ENCODE assay signal across 8 cellular contexts in the genomic region with DNA sequence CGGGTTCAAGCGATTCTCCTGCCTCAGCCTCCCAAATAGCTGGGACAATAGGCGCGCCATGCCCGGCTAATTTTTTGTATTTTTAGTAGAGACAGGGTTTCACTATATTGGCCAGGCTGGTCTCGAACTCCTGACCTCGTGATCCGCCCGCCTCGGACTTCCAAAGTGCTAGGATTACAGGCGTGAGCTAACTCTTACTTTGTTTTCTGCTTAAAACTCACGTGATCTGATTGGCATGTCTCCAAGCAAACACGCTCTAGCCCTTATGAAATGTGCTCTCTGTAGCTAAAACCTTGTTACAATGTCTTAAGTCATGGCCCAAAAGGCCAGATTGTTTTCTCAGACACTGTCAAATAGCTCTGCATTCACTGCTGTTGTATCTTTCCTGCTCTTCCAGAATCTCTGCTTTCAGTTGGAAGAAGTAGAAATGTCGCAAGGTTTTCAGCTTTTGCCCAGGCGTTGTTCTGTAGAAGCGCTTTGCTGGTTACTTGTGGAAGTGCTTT. TPM values are rescaled to one million over a fixed set of nuclear protein-coding genes. Genes with fewer than 3 reads are reported as not detected.
DNase-seq lines count a peak whose midpoint lies in the region; ATAC-seq lines count a peak whose summit lies in the region.

No MANE protein-coding gene starts in this region.

- peak overlapping the region; percentile 58 for H3K4me3 ChIP-seq in right cardiac atrium (ENCODE audit: low read length)

- H3K27ac Mint-ChIP-seq in activated naive CD8-positive, alpha-beta T cell treated with anti-CD3 and anti-CD28 coated beads for 36 hours, result no peak overlapping the region
- no peak overlapping the region for H3K27ac Mint-ChIP-seq in stimulated activated naive CD8-positive, alpha-beta T cell treated with anti-CD3 and anti-CD28 coated beads, Interleukin-15, amount 100 ng/mL, for 72 hours

- H3K4me1 Mint-ChIP-seq in activated naive CD8-positive, alpha-beta T cell treated with anti-CD3 and anti-CD28 coated beads for 36 hours, result peaks cover 14% of the 10 kb centered on the region
- H3K4me1 Mint-ChIP-seq in stimulated activated naive CD8-positive, alpha-beta T cell treated with anti-CD3 and anti-CD28 coated beads, Interleukin-15, amount 100 ng/mL, for 72 hours, result peaks cover 16% of the 10 kb centered on the region

- DNase-seq in DMS53 (lab: John Stamatoyannopoulos, UW), result peak; percentile 22
- no peak for DNase-seq in DMS53 treated with DMSO at 0.1 percent for 48 hours (lab: John Stamatoyannopoulos, UW; ENCODE audit: unreplicated experiment)
- no peak for DNase-seq in activated naive CD8-positive, alpha-beta T cell treated with anti-CD3 and anti-CD28 coated beads for 36 hours
- DNase-seq in right cardiac atrium, result peak in 2 of 3 donors; percentile 18 to 53
- no peak for DNase-seq in stimulated activated naive CD8-positive, alpha-beta T cell treated with anti-CD3 and anti-CD28 coated beads, Interleukin-15, amount 100 ng/mL, for 72 hours
- no peak for DNase-seq in GM19240 (ENCODE audit: insufficient read length, low spot score)
- no peak for DNase-seq in iPS-NIHi7 (ENCODE audit: extremely low spot score)
- DNase-seq in NCI-H226, result no peak

- H3K4me1 ChIP-seq in right cardiac atrium (ENCODE audit: control insufficient read depth, insufficient read depth, low read length), result no peaks in the 10 kb centered on the region

- H3K27ac ChIP-seq in right cardiac atrium (ENCODE audit: low read length), result no peak overlapping the region

- no peaks in the 10 kb centered on the region for H3K27me3 Mint-ChIP-seq in activated naive CD8-positive, alpha-beta T cell treated with anti-CD3 and anti-CD28 coated beads for 36 hours
- no peaks in the 10 kb centered on the region for H3K27me3 Mint-ChIP-seq in stimulated activated naive CD8-positive, alpha-beta T cell treated with anti-CD3 and anti-CD28 coated beads, Interleukin-15, amount 100 ng/mL, for 72 hours

- H3K9me3 Mint-ChIP-seq in activated naive CD8-positive, alpha-beta T cell treated with anti-CD3 and anti-CD28 coated beads for 36 hours, result no peaks in the 10 kb centered on the region
- H3K9me3 Mint-ChIP-seq in stimulated activated naive CD8-positive, alpha-beta T cell treated with anti-CD3 and anti-CD28 coated beads, Interleukin-15, amount 100 ng/mL, for 72 hours, result no peaks in the 10 kb centered on the region

- no peaks in the 10 kb centered on the region for H3K9me3 ChIP-seq in right cardiac atrium (ENCODE audit: control insufficient read depth, low read length)

- H3K4me3 Mint-ChIP-seq in activated naive CD8-positive, alpha-beta T cell treated with anti-CD3 and anti-CD28 coated beads for 36 hours, result peak overlapping the region; percentile 83
- peak overlapping the region; percentile 85 to 91 for H3K4me3 Mint-ChIP-seq in stimulated activated naive CD8-positive, alpha-beta T cell treated with anti-CD3 and anti-CD28 coated beads, Interleukin-15, amount 100 ng/mL, for 72 hours

- peak; percentile 40 to 57 for ATAC-seq in right cardiac atrium
- ATAC-seq in stimulated activated naive CD8-positive, alpha-beta T cell treated with anti-CD3 and anti-CD28 coated beads, Interleukin-15, amount 100 ng/mL, for 72 hours, result no peak

- no peaks in the 10 kb centered on the region for H3K27me3 ChIP-seq in right cardiac atrium (ENCODE audit: control insufficient read depth, insufficient read depth)

- WGBS in right cardiac atrium, result 49% methylated on average over 16 of the region's 16 CpGs

- intact Hi-C loops in right cardiac atrium (cut with DNase I), result no loop called here

- peaks cover 3% of the 10 kb centered on the region for H3K36me3 Mint-ChIP-seq in activated naive CD8-positive, alpha-beta T cell treated with anti-CD3 and anti-CD28 coated beads for 36 hours

RNA-seq across cellular contexts. Expression of gene OGT, which starts 39.7 kb away (rescaled TPM):
- 100 to 1,000 TPM; 233 to 244 TPM for total RNA-seq in activated naive CD8-positive, alpha-beta T cell treated with anti-CD3 and anti-CD28 coated beads for 36 hours
- total RNA-seq in right cardiac atrium, result 10 to 100 TPM; 67.8 to 94.4 (median 81.4) TPM
- polyA plus RNA-seq in right cardiac atrium, result 30.3 TPM

Comparison
In these comparisons a context has a peak if more than half of its experiments do, and no peak if none do; other contexts are left out.
1. DNase-seq: peak in DMS53 (single experiment) and right cardiac atrium (2 of 3); none in DMS53 treated with DMSO at 0.1 percent for 48 hours (single experiment), activated naive CD8-positive, alpha-beta T cell treated with anti-CD3 and anti-CD28 coated beads for 36 hours (single experiment), stimulated activated naive CD8-positive, alpha-beta T cell treated with anti-CD3 and anti-CD28 coated beads, Interleukin-15, amount 100 ng/mL, for 72 hours (0 of 2), GM19240 (single experiment), iPS-NIHi7 (single experiment) and NCI-H226 (single experiment).